In the genomic region with DNA sequence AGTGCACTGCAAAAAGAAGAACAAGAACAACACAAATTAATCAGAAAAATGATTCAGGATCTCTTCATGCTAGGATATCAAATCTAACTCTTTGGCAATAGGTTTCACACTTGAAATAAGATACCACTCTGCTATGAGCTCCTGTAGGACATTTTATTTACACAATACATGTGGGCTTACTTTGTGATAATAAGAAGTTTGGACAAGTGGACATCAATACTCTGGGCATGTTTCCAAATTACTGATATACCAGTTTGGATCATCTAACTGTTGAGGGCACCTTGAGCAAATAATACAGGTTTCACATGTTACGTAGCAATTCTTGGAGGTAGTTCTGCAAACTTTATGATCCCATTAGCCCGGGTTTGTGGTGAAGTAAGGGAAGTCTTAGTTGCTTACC, we compare ENCODE assay signal across 24 cellular contexts. TPM values are rescaled to one million over a fixed set of nuclear protein-coding genes. Genes with fewer than 3 reads are reported as not detected.
DNase-seq lines count a peak whose midpoint lies in the region; ATAC-seq and TF ChIP-seq lines count a peak whose summit lies in the region.
"Had no signal": no experiment of that assay in that cellular context is flagged by ENCODE, and none has a peak within 500 bp of the region (broad histone marks: within the 10 kb centered on the region; RNA-seq: fewer than 3 reads in every experiment).

No MANE protein-coding gene starts in this region.

- H3K4me1 Mint-ChIP-seq in nephron (peaks cover 46% of the 10 kb centered on the region), glutamatergic neuron (ENCODE audit: low read depth, unreplicated experiment) (peaks cover 16% of the 10 kb centered on the region)

- DNase-seq in NOMO-1 treated with DMSO at 0.1 percent for 48 hours (lab: John Stamatoyannopoulos, UW; ENCODE audit: unreplicated experiment): peak; percentile 25
- DNase-seq in NOMO-1 treated with dmso at 0.1 percent for 144 hours (lab: John Stamatoyannopoulos, UW; ENCODE audit: unreplicated experiment): no peak
- DNase-seq in NCI-H146 treated with DMSO at 0.1 percent for 48 hours (lab: John Stamatoyannopoulos, UW; ENCODE audit: unreplicated experiment): peak; percentile 12
- peak; percentile 71 for DNase-seq in NCI-H510A (lab: John Stamatoyannopoulos, UW)
- no peak for DNase-seq in glutamatergic neuron
- DNase-seq in ecto neural progenitor cell (ENCODE audit: low spot score): no peak
- DNase-seq: activated CD4-positive, alpha-beta T cell treated with anti-CD3 and anti-CD28 coated beads for 1 hour; activated CD8-positive, alpha-beta T cell treated with anti-CD3 and anti-CD28 coated beads, Interleukin-2, amount 10 ng/mL, durations not matched to agents 7 days and 5 days; activated effector memory CD4-positive, alpha-beta T cell treated with anti-CD3 and anti-CD28 coated beads, Interleukin-2, amount 50 U/mL, for 16 hours; activated T-cell treated with anti-CD3 and anti-CD28 coated beads for 4 hours; CD4-positive, alpha-beta memory T cell; central memory CD4-positive, alpha-beta T cell; dermis blood vessel endothelial cell; DMS 273 treated with DMSO at 0.1 percent for 48 hours; esophagus squamous epithelium; foreskin melanocyte; GDM1; MG63; NCI-H1930; NCI-H524 treated with DMSO at 0.1 percent for 48 hours; stimulated activated CD4-positive, alpha-beta T cell treated with anti-CD3 and anti-CD28 coated beads, Interleukin-2, amount 100 ng/mL, for 24 hours had no signal

- no peak for TF ChIP-seq CTCF in nephron (IDR thresholded peaks at IDR 0.05; ENCODE audit: unreplicated experiment in 3 of 3)
- no peak for TF ChIP-seq CTCF in glutamatergic neuron (IDR thresholded peaks at IDR 0.05; ENCODE audit: partially characterized antibody, unreplicated experiment)

- H3K36me3 Mint-ChIP-seq in nephron (ENCODE audit: low read depth): no peaks in the 10 kb centered on the region
- no peaks in the 10 kb centered on the region for H3K36me3 Mint-ChIP-seq in glutamatergic neuron (ENCODE audit: unreplicated experiment)
- H3K36me3 Mint-ChIP-seq: CD4-positive, alpha-beta memory T cell had no signal

- ATAC-seq in GM18867 (IDR thresholded peaks at IDR 0.05; ENCODE audit: unreplicated experiment): no peak
- ATAC-seq: activated CD8-positive, alpha-beta T cell treated with anti-CD3 and anti-CD28 coated beads, Interleukin-2, amount 10 ng/mL, durations not matched to agents 7 days and 5 days; K562 had no signal

- H3K27ac Mint-ChIP-seq in nephron (peak overlapping the region; percentile 33 to 91 (median 70)), glutamatergic neuron (ENCODE audit: unreplicated experiment) (no peak overlapping the region)
- H3K27ac Mint-ChIP-seq: activated CD8-positive, alpha-beta T cell treated with anti-CD3 and anti-CD28 coated beads, Interleukin-2, amount 10 ng/mL, durations not matched to agents 7 days and 5 days; CD4-positive, alpha-beta memory T cell had no signal

- no peaks in the 10 kb centered on the region for H3K9me3 Mint-ChIP-seq in nephron
- no peaks in the 10 kb centered on the region for H3K9me3 Mint-ChIP-seq in glutamatergic neuron (ENCODE audit: unreplicated experiment)
- H3K9me3 Mint-ChIP-seq: CD4-positive, alpha-beta memory T cell had no signal

- H3K27me3 Mint-ChIP-seq in nephron (ENCODE audit: low read depth) (peaks cover 8% of the 10 kb centered on the region), glutamatergic neuron (ENCODE audit: unreplicated experiment) (peaks cover 2% of the 10 kb centered on the region)

- H3K4me3 Mint-ChIP-seq in nephron (no peak overlapping the region), glutamatergic neuron (ENCODE audit: unreplicated experiment) (no peak overlapping the region)
- H3K4me3 Mint-ChIP-seq: activated CD8-positive, alpha-beta T cell treated with anti-CD3 and anti-CD28 coated beads, Interleukin-2, amount 10 ng/mL, durations not matched to agents 7 days and 5 days; CD4-positive, alpha-beta memory T cell had no signal

RNA-seq across cellular contexts. Expression of gene CPVL, which starts 59.8 kb away (rescaled TPM):
- total RNA-seq in glutamatergic neuron (ENCODE audit: unreplicated experiment): 20.3 TPM
- total RNA-seq: activated CD8-positive, alpha-beta T cell treated with anti-CD3 and anti-CD28 coated beads, Interleukin-2, amount 10 ng/mL, durations not matched to agents 7 days and 5 days had no signal

Comparison
In these comparisons a context has a peak if more than half of its experiments do, and no peak if none do; other contexts are left out.
1. DNase-seq: peak in NOMO-1 treated with DMSO at 0.1 percent for 48 hours (single experiment), NCI-H146 treated with DMSO at 0.1 percent for 48 hours (single experiment) and NCI-H510A (single experiment); none in NOMO-1 treated with dmso at 0.1 percent for 144 hours (single experiment), glutamatergic neuron (single experiment) and ecto neural progenitor cell (single experiment).